ENCODE assay signal across 15 cellular contexts in the genomic region with DNA sequence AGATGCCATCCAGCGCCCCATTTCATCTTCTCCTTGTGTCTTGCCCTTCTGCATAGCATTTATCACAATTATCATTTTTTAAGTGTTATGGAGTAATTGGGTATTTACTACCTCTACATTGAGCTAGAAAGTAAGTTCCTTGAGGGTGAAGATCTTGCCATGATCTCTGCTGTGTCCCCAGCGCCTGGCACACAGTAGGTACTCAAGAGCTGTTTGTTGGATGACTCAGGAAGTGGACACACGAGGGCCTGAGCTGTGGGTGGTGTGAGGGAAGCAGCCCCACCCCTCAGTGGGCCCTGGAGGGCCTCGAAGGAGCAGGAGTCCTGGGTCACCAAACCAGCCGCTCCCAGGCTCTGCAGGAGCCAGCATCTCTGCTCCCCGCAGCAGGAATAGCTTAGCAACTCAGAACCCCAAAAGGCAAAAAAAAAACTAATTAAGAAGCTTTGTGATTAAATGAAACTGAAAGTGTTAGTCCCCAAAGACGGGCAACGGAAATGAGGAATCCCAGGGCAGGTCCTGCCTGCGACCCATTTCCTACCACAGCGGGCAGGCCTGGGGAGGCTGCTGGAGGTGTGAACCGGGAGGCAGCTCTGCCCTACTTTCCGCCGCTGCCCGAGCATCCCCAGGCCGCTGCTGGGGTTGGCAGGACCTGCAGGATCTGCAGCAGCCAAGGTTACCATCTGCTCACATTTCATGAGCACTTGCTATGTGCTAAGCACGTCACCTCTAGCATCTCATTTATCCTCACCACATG.
A peak's percentile ranks its signal among the peaks of the same experiment; 100 is the strongest.
DNase-seq lines count a peak whose midpoint lies in the region; ATAC-seq and TF ChIP-seq lines count a peak whose summit lies in the region.
"Had no signal": no experiment of that assay in that cellular context is flagged by ENCODE, and none has a peak within 500 bp of the region (broad histone marks: within the 10 kb centered on the region; RNA-seq: fewer than 3 reads in every experiment).

No MANE protein-coding gene starts in this region.

- H3K4me1 ChIP-seq in HEK293 (ENCODE audit: control insufficient read depth, insufficient read depth, low read length), result no peaks in the 10 kb centered on the region

- no peaks in the 10 kb centered on the region for H3K36me3 ChIP-seq in HEK293 (ENCODE audit: control insufficient read depth in 2 of 2, insufficient read depth in 1 of 2, low read length in 2 of 2)

- H3K36me3 Mint-ChIP-seq in activated naive CD4-positive, alpha-beta T cell treated with anti-CD3 and anti-CD28 coated beads for 36 hours (ENCODE audit: low read depth), result no peaks in the 10 kb centered on the region
- H3K36me3 Mint-ChIP-seq in activated naive CD8-positive, alpha-beta T cell treated with anti-CD3 and anti-CD28 coated beads for 36 hours, result no peaks in the 10 kb centered on the region
- peaks cover 0 to 2% of the 10 kb centered on the region in 2 donors for H3K36me3 Mint-ChIP-seq in stimulated activated naive B cell treated with anti-CD40 and anti-IgM and Interleukin-4, amounts not matched to agents 10 μg/mL and 1 μg/mL and 100 μg/mL, for 72 hours

- H3K27ac Mint-ChIP-seq in activated naive CD4-positive, alpha-beta T cell treated with anti-CD3 and anti-CD28 coated beads for 36 hours, result no peak overlapping the region
- H3K27ac Mint-ChIP-seq in activated naive CD8-positive, alpha-beta T cell treated with anti-CD3 and anti-CD28 coated beads for 36 hours, result no peak overlapping the region
- peak overlapping the region; percentile 80 for H3K27ac Mint-ChIP-seq in stimulated activated naive B cell treated with anti-CD40 and anti-IgM and Interleukin-4, amounts not matched to agents 10 μg/mL and 1 μg/mL and 100 μg/mL, for 72 hours

- intact Hi-C loops in activated naive CD4-positive, alpha-beta T cell treated with anti-CD3 and anti-CD28 coated beads for 36 hours (cut with micrococcal nuclease), result no loop called here

- no peaks in the 10 kb centered on the region for H3K9me3 Mint-ChIP-seq in activated naive CD4-positive, alpha-beta T cell treated with anti-CD3 and anti-CD28 coated beads for 36 hours
- H3K9me3 Mint-ChIP-seq in activated naive CD8-positive, alpha-beta T cell treated with anti-CD3 and anti-CD28 coated beads for 36 hours, result no peaks in the 10 kb centered on the region
- H3K9me3 Mint-ChIP-seq in stimulated activated naive B cell treated with anti-CD40 and anti-IgM and Interleukin-4, amounts not matched to agents 10 μg/mL and 1 μg/mL and 100 μg/mL, for 72 hours, result no peaks in the 10 kb centered on the region

- H3K27me3 Mint-ChIP-seq in activated naive CD4-positive, alpha-beta T cell treated with anti-CD3 and anti-CD28 coated beads for 36 hours (ENCODE audit: low read depth), result peaks cover 7% of the 10 kb centered on the region
- H3K27me3 Mint-ChIP-seq in activated naive CD8-positive, alpha-beta T cell treated with anti-CD3 and anti-CD28 coated beads for 36 hours, result peaks cover 13% of the 10 kb centered on the region
- H3K27me3 Mint-ChIP-seq in stimulated activated naive B cell treated with anti-CD40 and anti-IgM and Interleukin-4, amounts not matched to agents 10 μg/mL and 1 μg/mL and 100 μg/mL, for 72 hours, result peaks cover 18 to 25% of the 10 kb centered on the region in 2 donors

- TF ChIP-seq CTCF in HEK293 (tag by site-specific recombination; IDR thresholded peaks at IDR 0.05), result no peak

- peaks cover 6% of the 10 kb centered on the region for H3K4me1 Mint-ChIP-seq in activated naive CD4-positive, alpha-beta T cell treated with anti-CD3 and anti-CD28 coated beads for 36 hours (ENCODE audit: low read depth)
- H3K4me1 Mint-ChIP-seq in activated naive CD8-positive, alpha-beta T cell treated with anti-CD3 and anti-CD28 coated beads for 36 hours, result peaks cover 4% of the 10 kb centered on the region
- peaks cover 8 to 10% of the 10 kb centered on the region in 2 donors for H3K4me1 Mint-ChIP-seq in stimulated activated naive B cell treated with anti-CD40 and anti-IgM and Interleukin-4, amounts not matched to agents 10 μg/mL and 1 μg/mL and 100 μg/mL, for 72 hours

- H3K9me3 ChIP-seq in HEK293 (ENCODE audit: control insufficient read depth, insufficient read depth, low read depth, low read length), result no peaks in the 10 kb centered on the region

- H3K4me3 Mint-ChIP-seq in activated naive CD4-positive, alpha-beta T cell treated with anti-CD3 and anti-CD28 coated beads for 36 hours, result no peak overlapping the region
- no peak overlapping the region for H3K4me3 Mint-ChIP-seq in activated naive CD8-positive, alpha-beta T cell treated with anti-CD3 and anti-CD28 coated beads for 36 hours
- peak overlapping the region; percentile 58 to 61 for H3K4me3 Mint-ChIP-seq in stimulated activated naive B cell treated with anti-CD40 and anti-IgM and Interleukin-4, amounts not matched to agents 10 μg/mL and 1 μg/mL and 100 μg/mL, for 72 hours

- no peak overlapping the region for H3K27ac ChIP-seq in HEK293 (ENCODE audit: extremely low read depth, low read depth, low read length)

- CTCF ChIA-PET in activated naive CD4-positive, alpha-beta T cell treated with anti-CD3 and anti-CD28 coated beads for 36 hours (lab: Charles Lee), result interaction anchor here (1.1 kb wide), 1 partner anchor 79 kb away, joined by 3 read pairs; no protein-coding TSS in a partner anchor
- CTCF ChIA-PET in HEK293 (lab: Yijun Ruan, JAX), result interaction anchor here (0.5 to 1.8 kb wide), 2 partner anchors 23 to 209 kb away, joined by 3 to 7 read pairs; no protein-coding TSS in a partner anchor

- ATAC-seq in stimulated activated naive B cell treated with anti-CD40 and anti-IgM and Interleukin-4, amounts not matched to agents 10 μg/mL and 1 μg/mL and 100 μg/mL, for 72 hours (replicated peaks), result peak; percentile 53 to 57
- ATAC-seq in HG02840 (IDR thresholded peaks at IDR 0.05; ENCODE audit: low FRiP score, unreplicated experiment), result no peak
- ATAC-seq in GM19324 (IDR thresholded peaks at IDR 0.05; ENCODE audit: low FRiP score, unreplicated experiment), result no peak

- DNase-seq in activated naive CD4-positive, alpha-beta T cell treated with anti-CD3 and anti-CD28 coated beads for 36 hours, result peak; percentile 10
- no peak for DNase-seq in activated naive CD4-positive, alpha-beta T cell treated with anti-CD3 and anti-CD28 coated beads, Interleukin-2, amount 50 U/mL, for 16 hours
- peak; percentile 23 for DNase-seq in activated naive CD8-positive, alpha-beta T cell treated with anti-CD3 and anti-CD28 coated beads for 36 hours
- no peak for DNase-seq in stimulated activated naive B cell treated with anti-CD40 and anti-IgM and Interleukin-4, amounts not matched to agents 10 μg/mL and 1 μg/mL and 100 μg/mL, for 72 hours
- no peak for DNase-seq in NCI-H2107 (lab: John Stamatoyannopoulos, UW)
- DNase-seq: activated effector memory CD4-positive, alpha-beta T cell treated with anti-CD3 and anti-CD28 coated beads, Interleukin-2, amount 50 U/mL, for 16 hours; effector CD8-positive, alpha-beta T cell; NCI-H1092 treated with DMSO at 0.1 percent for 48 hours; NCI-H2171 treated with DMSO at 0.1 percent for 48 hours; SIG-M5; stimulated activated naive CD4-positive, alpha-beta T cell treated with Interleukin-2 at 50 U/mL for 16 hours; T-helper 9 cell had no signal

- POLR2A ChIA-PET in HEK293 (lab: Yijun Ruan, JAX), result no interaction called here

- H3K4me3 ChIP-seq in HEK293 (ENCODE audit: low read depth, low read length), result no peak overlapping the region

TF ChIP-seq in HEK293, 187 proteins besides CTCF, POLR2A, EP300 and RAD21:
- TF ChIP-seq, protein P1, sequence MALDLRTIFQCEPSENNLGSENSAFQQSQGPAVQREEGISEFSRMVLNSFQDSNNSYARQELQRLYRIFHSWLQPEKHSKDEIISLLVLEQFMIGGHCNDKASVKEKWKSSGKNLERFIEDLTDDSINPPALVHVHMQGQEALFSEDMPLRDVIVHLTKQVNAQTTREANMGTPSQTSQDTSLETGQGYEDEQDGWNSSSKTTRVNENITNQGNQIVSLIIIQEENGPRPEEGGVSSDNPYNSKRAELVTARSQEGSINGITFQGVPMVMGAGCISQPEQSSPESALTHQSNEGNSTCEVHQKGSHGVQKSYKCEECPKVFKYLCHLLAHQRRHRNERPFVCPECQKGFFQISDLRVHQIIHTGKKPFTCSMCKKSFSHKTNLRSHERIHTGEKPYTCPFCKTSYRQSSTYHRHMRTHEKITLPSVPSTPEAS (tag by site-specific recombination; IDR thresholded peaks at IDR 0.05), result no peak
- peak; percentile 50; the same call in 1 of the 2 replicates for TF ChIP-seq ZNF664 (tag by site-specific recombination; IDR thresholded peaks at IDR 0.05)
- no peak for TF ChIP-seq ZSCAN16 (tag by site-specific recombination; IDR thresholded peaks at IDR 0.05)
- no peak for TF ChIP-seq ZNF626 (tag by site-specific recombination; IDR thresholded peaks at IDR 0.05)
- TF ChIP-seq ZNF146 (tag by site-specific recombination; IDR thresholded peaks at IDR 0.05), result no peak
- no peak for TF ChIP-seq SALL2 (tag by site-specific recombination; IDR thresholded peaks at IDR 0.05; ENCODE audit: borderline replicate concordance)
- TF ChIP-seq, protein P2, sequence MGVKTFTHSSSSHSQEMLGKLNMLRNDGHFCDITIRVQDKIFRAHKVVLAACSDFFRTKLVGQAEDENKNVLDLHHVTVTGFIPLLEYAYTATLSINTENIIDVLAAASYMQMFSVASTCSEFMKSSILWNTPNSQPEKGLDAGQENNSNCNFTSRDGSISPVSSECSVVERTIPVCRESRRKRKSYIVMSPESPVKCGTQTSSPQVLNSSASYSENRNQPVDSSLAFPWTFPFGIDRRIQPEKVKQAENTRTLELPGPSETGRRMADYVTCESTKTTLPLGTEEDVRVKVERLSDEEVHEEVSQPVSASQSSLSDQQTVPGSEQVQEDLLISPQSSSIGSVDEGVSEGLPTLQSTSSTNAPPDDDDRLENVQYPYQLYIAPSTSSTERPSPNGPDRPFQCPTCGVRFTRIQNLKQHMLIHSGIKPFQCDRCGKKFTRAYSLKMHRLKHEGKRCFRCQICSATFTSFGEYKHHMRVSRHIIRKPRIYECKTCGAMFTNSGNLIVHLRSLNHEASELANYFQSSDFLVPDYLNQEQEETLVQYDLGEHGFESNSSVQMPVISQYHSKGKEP (tag by site-specific recombination; IDR thresholded peaks at IDR 0.05), result no peak
- no peak for TF ChIP-seq ZBTB8A (tag by site-specific recombination; IDR thresholded peaks at IDR 0.05)
- no peak for TF ChIP-seq ZNF561 (tag by site-specific recombination; IDR thresholded peaks at IDR 0.05; ENCODE audit: borderline replicate concordance)

Comparison
In these comparisons a context has a peak if more than half of its experiments do, and no peak if none do; other contexts are left out.
1. DNase-seq: peak in activated naive CD4-positive, alpha-beta T cell treated with anti-CD3 and anti-CD28 coated beads for 36 hours (single experiment) and activated naive CD8-positive, alpha-beta T cell treated with anti-CD3 and anti-CD28 coated beads for 36 hours (single experiment); none in activated naive CD4-positive, alpha-beta T cell treated with anti-CD3 and anti-CD28 coated beads, Interleukin-2, amount 50 U/mL, for 16 hours (single experiment), stimulated activated naive B cell treated with anti-CD40 and anti-IgM and Interleukin-4, amounts not matched to agents 10 μg/mL and 1 μg/mL and 100 μg/mL, for 72 hours (single experiment) and NCI-H2107 (single experiment).
2. H3K4me3 Mint-ChIP-seq: peak in stimulated activated naive B cell treated with anti-CD40 and anti-IgM and Interleukin-4, amounts not matched to agents 10 μg/mL and 1 μg/mL and 100 μg/mL, for 72 hours (2 of 2); none in activated naive CD4-positive, alpha-beta T cell treated with anti-CD3 and anti-CD28 coated beads for 36 hours (single experiment) and activated naive CD8-positive, alpha-beta T cell treated with anti-CD3 and anti-CD28 coated beads for 36 hours (single experiment).
3. ATAC-seq: peak in stimulated activated naive B cell treated with anti-CD40 and anti-IgM and Interleukin-4, amounts not matched to agents 10 μg/mL and 1 μg/mL and 100 μg/mL, for 72 hours (2 of 2); none in HG02840 (single experiment) and GM19324 (single experiment).